ENCODE assay signal across 20 cellular contexts in genomic region chr3:168939651-168940238, GRCh38.
"Had no signal": no experiment of that assay in that cellular context is flagged by ENCODE, and none has a peak within 500 bp of the region (broad histone marks: within the 10 kb centered on the region; RNA-seq: fewer than 3 reads in every experiment).

No MANE protein-coding gene starts in this region.

- H3K4me3 ChIP-seq: body of pancreas had no signal

- H3K4me3 Mint-ChIP-seq: activated CD8-positive, alpha-beta T cell treated with anti-CD3 and anti-CD28 coated beads, Interleukin-2, amount 10 ng/mL, durations not matched to agents 7 days and 5 days; activated naive CD4-positive, alpha-beta T cell treated with anti-CD3 and anti-CD28 coated beads, Interleukin-2, amount 50 U/mL, for 24 hours; central memory CD8-positive, alpha-beta T cell; T-helper 1 cell treated with Interleukin-12 subunit alpha and Interleukin-12 subunit beta and Interleukin-4 antibody, amounts not matched to agents 30 μg/mL and 1 μg/mL, for 36 hours had no signal

- H3K27me3 Mint-ChIP-seq: activated naive CD4-positive, alpha-beta T cell treated with anti-CD3 and anti-CD28 coated beads, Interleukin-2, amount 50 U/mL, for 24 hours; central memory CD8-positive, alpha-beta T cell had no signal

- H3K4me1 Mint-ChIP-seq: activated naive CD4-positive, alpha-beta T cell treated with anti-CD3 and anti-CD28 coated beads, Interleukin-2, amount 50 U/mL, for 24 hours; central memory CD8-positive, alpha-beta T cell had no signal

- H3K36me3 Mint-ChIP-seq: activated naive CD4-positive, alpha-beta T cell treated with anti-CD3 and anti-CD28 coated beads, Interleukin-2, amount 50 U/mL, for 24 hours had no signal

- ATAC-seq: activated CD8-positive, alpha-beta T cell treated with anti-CD3 and anti-CD28 coated beads, Interleukin-2, amount 10 ng/mL, durations not matched to agents 7 days and 5 days; body of pancreas; PC-3 had no signal

- H3K4me1 ChIP-seq: body of pancreas had no signal

- DNase-seq: activated CD4-positive, alpha-beta T cell treated with anti-CD3 and anti-CD28 coated beads for 48 hours; activated CD4-positive, alpha-beta T cell treated with anti-CD3 and anti-CD28 coated beads, Interleukin-2, amount 50 U/mL, for 4 hours; activated CD4-positive, CD25-positive, alpha-beta regulatory T cell treated with anti-CD3 and anti-CD28 coated beads, Interleukin-2, amount 50 U/mL, for 72 hours; activated CD8-positive, alpha-beta memory T cell treated with anti-CD3 and anti-CD28 coated beads, Interleukin-2, amount 50 U/mL, for 48 hours; activated CD8-positive, alpha-beta T cell treated with anti-CD3 and anti-CD28 coated beads, Interleukin-2, amount 10 ng/mL, durations not matched to agents 7 days and 5 days; activated T-cell treated with anti-CD3 and anti-CD28 coated beads, Interleukin-2, amount 50 U/mL, for 1 hour; aorta; body of pancreas; MM.1S; NCI-H1105 treated with DMSO at 0.1 percent for 48 hours; NCI-H1436 treated with DMSO at 0.1 percent for 48 hours; NCI-H187; NCI-H2081; NCI-H510A treated with DMSO at 0.1 percent for 48 hours; NCI-H69; PC-3; SHP77 had no signal

- H3K9me3 Mint-ChIP-seq: T-helper 1 cell treated with Interleukin-12 subunit alpha and Interleukin-12 subunit beta and Interleukin-4 antibody, amounts not matched to agents 30 μg/mL and 1 μg/mL, for 36 hours had no signal

- H3K27ac Mint-ChIP-seq: activated CD8-positive, alpha-beta T cell treated with anti-CD3 and anti-CD28 coated beads, Interleukin-2, amount 10 ng/mL, durations not matched to agents 7 days and 5 days; activated naive CD4-positive, alpha-beta T cell treated with anti-CD3 and anti-CD28 coated beads, Interleukin-2, amount 50 U/mL, for 24 hours; T-helper 1 cell treated with Interleukin-12 subunit alpha and Interleukin-12 subunit beta and Interleukin-4 antibody, amounts not matched to agents 30 μg/mL and 1 μg/mL, for 36 hours had no signal

- H3K9me3 ChIP-seq: body of pancreas had no signal

- H3K27me3 ChIP-seq: body of pancreas had no signal

- H3K27ac ChIP-seq: body of pancreas had no signal
